ENCODE assay signal across 24 cellular contexts in the genomic region with DNA sequence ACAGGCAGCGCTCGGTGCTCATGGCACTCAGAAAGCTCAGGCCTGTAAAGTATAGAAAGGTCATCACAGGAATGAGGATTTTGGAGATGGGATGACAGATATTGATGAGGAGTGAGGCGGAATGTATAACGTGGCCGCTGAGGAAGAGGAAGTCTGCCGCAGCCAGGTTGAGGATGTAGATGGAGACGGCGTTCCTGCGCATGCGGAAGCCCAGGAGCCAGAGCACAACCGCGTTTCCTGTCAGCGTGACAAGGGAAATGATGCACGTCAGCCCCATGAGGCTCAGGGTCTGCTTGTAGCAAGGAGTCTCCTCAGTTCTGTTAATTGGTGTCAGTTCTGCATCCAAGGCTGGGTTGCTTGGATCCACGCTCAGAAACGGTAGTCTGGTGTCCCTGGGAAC. TPM values are rescaled to one million over a fixed set of nuclear protein-coding genes. Genes with fewer than 3 reads are reported as not detected.
A peak's percentile ranks its signal among the peaks of the same experiment; 100 is the strongest.
DNase-seq lines count a peak whose midpoint lies in the region; ATAC-seq, FAIRE-seq and TF ChIP-seq lines count a peak whose summit lies in the region.
"Had no signal": no experiment of that assay in that cellular context is flagged by ENCODE, and none has a peak within 500 bp of the region (broad histone marks: within the 10 kb centered on the region; RNA-seq: fewer than 3 reads in every experiment).

No MANE protein-coding gene starts in this region.

- ATAC-seq in SK-N-SH treated with all-trans-retinoic acid at 6 μM for 48 hours, result no peak
- no peak for ATAC-seq in GM21723 (IDR thresholded peaks at IDR 0.05; ENCODE audit: unreplicated experiment)
- ATAC-seq: A549 had no signal

- no peak overlapping the region for H3K9ac ChIP-seq in kidney (ENCODE audit: low read length in 2 of 2)
- H3K9ac ChIP-seq: BLaER1 treated with 17β-estradiol and CSF1 and Interleukin-3, amounts not matched to agents 10 nM and 100 nM; GM23248 had no signal

- no peak overlapping the region for H3K27ac ChIP-seq in kidney (ENCODE audit: low read depth in 2 of 2, low read length in 2 of 2)
- H3K27ac ChIP-seq: A549; BLaER1 treated with 17β-estradiol and CSF1 and Interleukin-3, amounts not matched to agents 10 nM and 100 nM; GM23248 had no signal

- H3K4me1 ChIP-seq in kidney (ENCODE audit: control insufficient read depth in 1 of 2, insufficient read depth in 1 of 2, low read depth in 1 of 2, low read length in 2 of 2), result no peaks in the 10 kb centered on the region
- H3K4me1 ChIP-seq: A549, BE2C had no signal

- no peaks in the 10 kb centered on the region for H3K36me3 ChIP-seq in kidney (ENCODE audit: control insufficient read depth in 1 of 2, insufficient read depth in 2 of 2, low read length in 2 of 2)
- H3K36me3 ChIP-seq: BE2C; BLaER1 treated with 17β-estradiol and CSF1 and Interleukin-3, amounts not matched to agents 10 nM and 100 nM had no signal

- intact Hi-C loops in kidney (cut with DNase I), result no loop called here

- peak; percentile 6 for DNase-seq in Daoy (ENCODE audit: low read depth)
- DNase-seq in UCSD-AML1 (lab: John Stamatoyannopoulos, UW; ENCODE audit: unreplicated experiment), result peak; percentile 16
- DNase-seq in kidney, result peak; percentile 39
- DNase-seq in stimulated activated CD4-positive, alpha-beta T cell treated with anti-CD3 and anti-CD28 coated beads, Interleukin-2, amount 100 ng/mL, for 24 hours, result no peak
- DNase-seq: 8988T; ACHN; AML-193; BE2C; Calu3; CD4-positive, alpha-beta T cell; CD8-positive, alpha-beta memory T cell; DMS53; DMS79 treated with DMSO at 0.1 percent for 48 hours; GM23248; H7; HCEC 1CT had no signal

- no peak for FAIRE-seq in kidney (lab: Jason Lieb, UNC)
- FAIRE-seq: A549, G401.6, GM12892, H1 had no signal

- TF ChIP-seq CTCF in kidney (IDR thresholded peaks at IDR 0.05; ENCODE audit: borderline replicate concordance, extremely low read depth, insufficient read depth), result no peak

- H3K9me3 ChIP-seq in kidney (ENCODE audit: control insufficient read depth in 1 of 2, low read length in 2 of 2), result no peaks in the 10 kb centered on the region
- H3K9me3 ChIP-seq: A549, BE2C had no signal

- H3K4me3 ChIP-seq in kidney (ENCODE audit: low read length in 2 of 2), result no peak overlapping the region
- H3K4me3 ChIP-seq: A549; BLaER1 treated with 17β-estradiol and CSF1 and Interleukin-3, amounts not matched to agents 10 nM and 100 nM; GM23248 had no signal

TF ChIP-seq in SK-N-SH treated with all-trans-retinoic acid at 6 μM for 48 hours, 23 proteins besides CTCF, POLR2A, EP300 and RAD21:
- TF ChIP-seq OSR1 (CRISPR knock-in tag; IDR thresholded peaks at IDR 0.05) (no peak), CSDC2 (CRISPR knock-in tag; IDR thresholded peaks at IDR 0.05) (no peak), RARB (CRISPR knock-in tag; IDR thresholded peaks at IDR 0.05) (no peak), ZNF70 (CRISPR knock-in tag; IDR thresholded peaks at IDR 0.05) (no peak)
- TF ChIP-seq, protein P1, sequence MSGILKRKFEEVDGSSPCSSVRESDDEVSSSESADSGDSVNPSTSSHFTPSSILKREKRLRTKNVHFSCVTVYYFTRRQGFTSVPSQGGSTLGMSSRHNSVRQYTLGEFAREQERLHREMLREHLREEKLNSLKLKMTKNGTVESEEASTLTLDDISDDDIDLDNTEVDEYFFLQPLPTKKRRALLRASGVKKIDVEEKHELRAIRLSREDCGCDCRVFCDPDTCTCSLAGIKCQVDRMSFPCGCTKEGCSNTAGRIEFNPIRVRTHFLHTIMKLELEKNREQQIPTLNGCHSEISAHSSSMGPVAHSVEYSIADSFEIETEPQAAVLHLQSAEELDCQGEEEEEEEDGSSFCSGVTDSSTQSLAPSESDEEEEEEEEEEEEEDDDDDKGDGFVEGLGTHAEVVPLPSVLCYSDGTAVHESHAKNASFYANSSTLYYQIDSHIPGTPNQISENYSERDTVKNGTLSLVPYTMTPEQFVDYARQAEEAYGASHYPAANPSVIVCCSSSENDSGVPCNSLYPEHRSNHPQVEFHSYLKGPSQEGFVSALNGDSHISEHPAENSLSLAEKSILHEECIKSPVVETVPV (CRISPR knock-in tag; IDR thresholded peaks at IDR 0.05), result no peak
- TF ChIP-seq, protein P2, sequence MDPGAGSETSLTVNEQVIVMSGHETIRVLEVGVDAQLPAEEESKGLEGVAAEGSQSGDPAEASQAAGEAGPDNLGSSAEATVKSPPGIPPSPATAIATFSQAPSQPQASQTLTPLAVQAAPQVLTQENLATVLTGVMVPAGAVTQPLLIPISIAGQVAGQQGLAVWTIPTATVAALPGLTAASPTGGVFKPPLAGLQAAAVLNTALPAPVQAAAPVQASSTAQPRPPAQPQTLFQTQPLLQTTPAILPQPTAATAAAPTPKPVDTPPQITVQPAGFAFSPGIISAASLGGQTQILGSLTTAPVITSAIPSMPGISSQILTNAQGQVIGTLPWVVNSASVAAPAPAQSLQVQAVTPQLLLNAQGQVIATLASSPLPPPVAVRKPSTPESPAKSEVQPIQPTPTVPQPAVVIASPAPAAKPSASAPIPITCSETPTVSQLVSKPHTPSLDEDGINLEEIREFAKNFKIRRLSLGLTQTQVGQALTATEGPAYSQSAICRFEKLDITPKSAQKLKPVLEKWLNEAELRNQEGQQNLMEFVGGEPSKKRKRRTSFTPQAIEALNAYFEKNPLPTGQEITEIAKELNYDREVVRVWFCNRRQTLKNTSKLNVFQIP (CRISPR knock-in tag; IDR thresholded peaks at IDR 0.05; ENCODE audit: borderline replicate concordance, low read depth), result no peak
- TF ChIP-seq, protein P3, sequence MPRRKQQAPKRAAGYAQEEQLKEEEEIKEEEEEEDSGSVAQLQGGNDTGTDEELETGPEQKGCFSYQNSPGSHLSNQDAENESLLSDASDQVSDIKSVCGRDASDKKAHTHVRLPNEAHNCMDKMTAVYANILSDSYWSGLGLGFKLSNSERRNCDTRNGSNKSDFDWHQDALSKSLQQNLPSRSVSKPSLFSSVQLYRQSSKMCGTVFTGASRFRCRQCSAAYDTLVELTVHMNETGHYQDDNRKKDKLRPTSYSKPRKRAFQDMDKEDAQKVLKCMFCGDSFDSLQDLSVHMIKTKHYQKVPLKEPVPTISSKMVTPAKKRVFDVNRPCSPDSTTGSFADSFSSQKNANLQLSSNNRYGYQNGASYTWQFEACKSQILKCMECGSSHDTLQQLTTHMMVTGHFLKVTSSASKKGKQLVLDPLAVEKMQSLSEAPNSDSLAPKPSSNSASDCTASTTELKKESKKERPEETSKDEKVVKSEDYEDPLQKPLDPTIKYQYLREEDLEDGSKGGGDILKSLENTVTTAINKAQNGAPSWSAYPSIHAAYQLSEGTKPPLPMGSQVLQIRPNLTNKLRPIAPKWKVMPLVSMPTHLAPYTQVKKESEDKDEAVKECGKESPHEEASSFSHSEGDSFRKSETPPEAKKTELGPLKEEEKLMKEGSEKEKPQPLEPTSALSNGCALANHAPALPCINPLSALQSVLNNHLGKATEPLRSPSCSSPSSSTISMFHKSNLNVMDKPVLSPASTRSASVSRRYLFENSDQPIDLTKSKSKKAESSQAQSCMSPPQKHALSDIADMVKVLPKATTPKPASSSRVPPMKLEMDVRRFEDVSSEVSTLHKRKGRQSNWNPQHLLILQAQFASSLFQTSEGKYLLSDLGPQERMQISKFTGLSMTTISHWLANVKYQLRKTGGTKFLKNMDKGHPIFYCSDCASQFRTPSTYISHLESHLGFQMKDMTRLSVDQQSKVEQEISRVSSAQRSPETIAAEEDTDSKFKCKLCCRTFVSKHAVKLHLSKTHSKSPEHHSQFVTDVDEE (CRISPR knock-in tag; IDR thresholded peaks at IDR 0.05), result no peak

RNA-seq across cellular contexts. Expression of a gene that starts 33.1 kb away (rescaled TPM):
- not detected in 2 replicates for total RNA-seq in Daoy (2014; rRNA removed; shearing (Covaris generic))
- not detected for total RNA-seq in kidney
- not detected for polyA plus RNA-seq in kidney (ENCODE audit: insufficient read depth, low read depth, low replicate concordance)
- total RNA-seq: Calu3; CD4-positive, alpha-beta T cell; CD8-positive, alpha-beta memory T cell; GM23248; H1; H7 had no signal
- polyA plus RNA-seq: A549; CD14-positive monocyte; CD8-positive, alpha-beta memory T cell; GM23248; H1 had no signal

Comparison
In these comparisons a context has a peak if more than half of its experiments do, and no peak if none do; other contexts are left out.
1. DNase-seq: peak in Daoy (single experiment), UCSD-AML1 (single experiment) and kidney (single experiment); none in stimulated activated CD4-positive, alpha-beta T cell treated with anti-CD3 and anti-CD28 coated beads, Interleukin-2, amount 100 ng/mL, for 24 hours (0 of 2).